In genomic region chr12:47378222-47378582, GRCh38 we compare ENCODE assay signal across 10 cellular contexts.
DNase-seq lines count a peak whose midpoint lies in the region; ATAC-seq and TF ChIP-seq lines count a peak whose summit lies in the region.
"Had no signal": no experiment of that assay in that cellular context is flagged by ENCODE, and none has a peak within 500 bp of the region (broad histone marks: within the 10 kb centered on the region; RNA-seq: fewer than 3 reads in every experiment).

No MANE protein-coding gene starts in this region.

- 0 out of 2 replicates have a peak, but pooled peaks cover 6% of the 10 kb centered on the region for H3K9me2 ChIP-seq in GM23338 (ENCODE audit: insufficient read depth)

- H3K4me2 ChIP-seq in GM23338: no peak overlapping the region
- H3K4me2 ChIP-seq in skeletal muscle satellite cell (ENCODE audit: low read length): peak overlapping the region; percentile 57

- no peaks in the 10 kb centered on the region for H3K36me3 ChIP-seq in GM23338 (ENCODE audit: insufficient read depth)
- H3K36me3 ChIP-seq in gastroesophageal sphincter: no peaks in the 10 kb centered on the region
- no peaks in the 10 kb centered on the region for H3K36me3 ChIP-seq in skeletal muscle satellite cell (ENCODE audit: insufficient read depth, low read length)

- H3K9me3 Mint-ChIP-seq in GM23338: no peaks in the 10 kb centered on the region
- H3K9me3 Mint-ChIP-seq in activated T-helper 1 cell treated with anti-CD3 and anti-CD28 coated beads, Interleukin-12 subunit alpha, Interleukin-12 subunit beta, Interleukin-2, Interleukin-4 antibody, amounts not matched to agents 30 ng/mL and 10 ng/mL and 1 ng/mL, durations not matched to agents 14 hours and 24 hours and 36 hours: peaks cover 36% of the 10 kb centered on the region

- H3K4me1 ChIP-seq in GM23338 (ENCODE audit: insufficient read depth): no peaks in the 10 kb centered on the region
- peaks cover 0 to 8% (median 7%) of the 10 kb centered on the region in 3 donors for H3K4me1 ChIP-seq in gastroesophageal sphincter
- H3K4me1 ChIP-seq in skeletal muscle satellite cell (ENCODE audit: control insufficient read depth, insufficient read depth, low read length): peaks cover 23% of the 10 kb centered on the region

- H3K27me3 Mint-ChIP-seq in GM23338 (ENCODE audit: insufficient read depth, low read depth, poor library complexity): peaks cover 2% of the 10 kb centered on the region
- no peaks in the 10 kb centered on the region for H3K27me3 Mint-ChIP-seq in activated T-helper 1 cell treated with anti-CD3 and anti-CD28 coated beads, Interleukin-12 subunit alpha, Interleukin-12 subunit beta, Interleukin-2, Interleukin-4 antibody, amounts not matched to agents 30 ng/mL and 10 ng/mL and 1 ng/mL, durations not matched to agents 14 hours and 24 hours and 36 hours (ENCODE audit: insufficient read depth)

- H3K4me3 Mint-ChIP-seq in GM23338: no peak overlapping the region
- no peak overlapping the region for H3K4me3 Mint-ChIP-seq in activated T-helper 1 cell treated with anti-CD3 and anti-CD28 coated beads, Interleukin-12 subunit alpha, Interleukin-12 subunit beta, Interleukin-2, Interleukin-4 antibody, amounts not matched to agents 30 ng/mL and 10 ng/mL and 1 ng/mL, durations not matched to agents 14 hours and 24 hours and 36 hours

- TF ChIP-seq EP300 in gastroesophageal sphincter (IDR thresholded peaks at IDR 0.05): no peak

- H3K36me3 Mint-ChIP-seq in GM23338 (ENCODE audit: low read depth): no peaks in the 10 kb centered on the region
- peaks cover 21% of the 10 kb centered on the region for H3K36me3 Mint-ChIP-seq in activated T-helper 1 cell treated with anti-CD3 and anti-CD28 coated beads, Interleukin-12 subunit alpha, Interleukin-12 subunit beta, Interleukin-2, Interleukin-4 antibody, amounts not matched to agents 30 ng/mL and 10 ng/mL and 1 ng/mL, durations not matched to agents 14 hours and 24 hours and 36 hours (ENCODE audit: low read depth)

- no peaks in the 10 kb centered on the region for H3K27me3 ChIP-seq in GM23338 (ENCODE audit: insufficient read depth)
- no peaks in the 10 kb centered on the region for H3K27me3 ChIP-seq in gastroesophageal sphincter
- no peaks in the 10 kb centered on the region for H3K27me3 ChIP-seq in skeletal muscle satellite cell (ENCODE audit: control insufficient read depth, insufficient read depth, low read length)

- peak overlapping the region; percentile 70 for H3K9ac ChIP-seq in skeletal muscle satellite cell (ENCODE audit: low read depth, low read length)

- intact Hi-C loops in activated T-helper 1 cell treated with anti-CD3 and anti-CD28 coated beads, Interleukin-12 subunit alpha, Interleukin-12 subunit beta, Interleukin-2, Interleukin-4 antibody, amounts not matched to agents 30 ng/mL and 10 ng/mL and 1 ng/mL, durations not matched to agents 14 hours and 24 hours and 36 hours (cut with micrococcal nuclease): loop anchor here (1.0 to 2.0 kb wide), 2 partner anchors 17 to 19 kb away; no protein-coding TSS in a partner anchor

- no peak overlapping the region for H3K27ac ChIP-seq in GM23338 (ENCODE audit: low read depth)
- H3K27ac ChIP-seq in gastroesophageal sphincter: peak overlapping the region in 3 of 4 donors; percentile 25 to 80 (median 62)

- H4K20me1 ChIP-seq in GM23338 (replicated peaks; ENCODE audit: insufficient read depth): no peaks in the 10 kb centered on the region

- H3K9me3 ChIP-seq in gastroesophageal sphincter: no peaks in the 10 kb centered on the region
- no peaks in the 10 kb centered on the region for H3K9me3 ChIP-seq in skeletal muscle satellite cell (replicated peaks; ENCODE audit: low read length)

- no peak for DNase-seq in GM23338 (ENCODE audit: low spot score)
- DNase-seq in activated T-helper 1 cell treated with anti-CD3 and anti-CD28 coated beads, Interleukin-12 subunit alpha, Interleukin-12 subunit beta, Interleukin-2, Interleukin-4 antibody, amounts not matched to agents 30 ng/mL and 10 ng/mL and 1 ng/mL, durations not matched to agents 14 hours and 24 hours and 36 hours (ENCODE audit: low spot score): no peak
- DNase-seq in G401 (ENCODE audit: low spot score): no peak
- DNase-seq in NCI-H1694 (lab: John Stamatoyannopoulos, UW): no peak
- DNase-seq: activated naive CD4-positive, alpha-beta T cell; MM.1S had no signal

- no peaks in the 10 kb centered on the region for H3F3A ChIP-seq in GM23338 (replicated peaks; ENCODE audit: low read depth)

- H3K79me2 ChIP-seq in GM23338 (replicated peaks; ENCODE audit: insufficient read depth): no peaks in the 10 kb centered on the region

- H3K4me3 ChIP-seq in GM23338 (no peak overlapping the region), gastroesophageal sphincter (no peak overlapping the region), skeletal muscle satellite cell (ENCODE audit: low read length) (peak overlapping the region; percentile 2)

- H3K4me1 Mint-ChIP-seq in GM23338: no peaks in the 10 kb centered on the region
- H3K4me1 Mint-ChIP-seq in activated T-helper 1 cell treated with anti-CD3 and anti-CD28 coated beads, Interleukin-12 subunit alpha, Interleukin-12 subunit beta, Interleukin-2, Interleukin-4 antibody, amounts not matched to agents 30 ng/mL and 10 ng/mL and 1 ng/mL, durations not matched to agents 14 hours and 24 hours and 36 hours (ENCODE audit: low read depth): peaks cover 60% of the 10 kb centered on the region

- TF ChIP-seq CTCF in GM23338 (conservative IDR thresholded peaks at IDR 0.05; ENCODE audit: low read depth in 2 of 2) (no peak), gastroesophageal sphincter (IDR thresholded peaks at IDR 0.05) (no peak)

- in situ Hi-C loops in G401 (cut with HindIII; ENCODE audit: low sequenced_read_pairs): no loop called here

- TF ChIP-seq POLR2A in gastroesophageal sphincter (IDR thresholded peaks at IDR 0.05): no peak

- H3K27ac Mint-ChIP-seq in GM23338: no peak overlapping the region
- peak overlapping the region; percentile 37 for H3K27ac Mint-ChIP-seq in activated T-helper 1 cell treated with anti-CD3 and anti-CD28 coated beads, Interleukin-12 subunit alpha, Interleukin-12 subunit beta, Interleukin-2, Interleukin-4 antibody, amounts not matched to agents 30 ng/mL and 10 ng/mL and 1 ng/mL, durations not matched to agents 14 hours and 24 hours and 36 hours

- no peak for ATAC-seq in GM23338
- ATAC-seq in gastroesophageal sphincter: peak; percentile 5
- no peak for ATAC-seq in GM18498 (IDR thresholded peaks at IDR 0.05; ENCODE audit: unreplicated experiment)
- ATAC-seq in GM21447 (IDR thresholded peaks at IDR 0.05; ENCODE audit: unreplicated experiment): no peak

- WGBS in gastroesophageal sphincter (ENCODE audit: low coverage in 1 of 2), 2 donors: 54 to 84% methylated on average over 3 of the region's 3 CpGs

- peak overlapping the region; percentile 56; the same call in 1 of the 2 replicates for H2AFZ ChIP-seq in GM23338

TF ChIP-seq in GM23338, 12 proteins besides CTCF, POLR2A, EP300 and RAD21 (continues in another document):
- TF ChIP-seq CREB1 (CRISPR knock-in tag; IDR thresholded peaks at IDR 0.05; ENCODE audit: low read depth) (no peak), REST (IDR thresholded peaks at IDR 0.05; ENCODE audit: unreplicated experiment) (no peak), EZH2 (IDR thresholded peaks at IDR 0.05; ENCODE audit: low read depth, unreplicated experiment) (no peak), POLR2AphosphoS5 (IDR thresholded peaks at IDR 0.05; ENCODE audit: low read depth) (no peak), ETS1 (IDR thresholded peaks at IDR 0.05) (no peak), NANOG (IDR thresholded peaks at IDR 0.05; ENCODE audit: borderline replicate concordance) (no peak), JUNB (IDR thresholded peaks at IDR 0.05; ENCODE audit: unreplicated experiment) (no peak), STAT1 (IDR thresholded peaks at IDR 0.05; ENCODE audit: unreplicated experiment) (no peak), ZNF331 (CRISPR knock-in tag; IDR thresholded peaks at IDR 0.05; ENCODE audit: low read depth) (no peak)
